In the genomic region with DNA sequence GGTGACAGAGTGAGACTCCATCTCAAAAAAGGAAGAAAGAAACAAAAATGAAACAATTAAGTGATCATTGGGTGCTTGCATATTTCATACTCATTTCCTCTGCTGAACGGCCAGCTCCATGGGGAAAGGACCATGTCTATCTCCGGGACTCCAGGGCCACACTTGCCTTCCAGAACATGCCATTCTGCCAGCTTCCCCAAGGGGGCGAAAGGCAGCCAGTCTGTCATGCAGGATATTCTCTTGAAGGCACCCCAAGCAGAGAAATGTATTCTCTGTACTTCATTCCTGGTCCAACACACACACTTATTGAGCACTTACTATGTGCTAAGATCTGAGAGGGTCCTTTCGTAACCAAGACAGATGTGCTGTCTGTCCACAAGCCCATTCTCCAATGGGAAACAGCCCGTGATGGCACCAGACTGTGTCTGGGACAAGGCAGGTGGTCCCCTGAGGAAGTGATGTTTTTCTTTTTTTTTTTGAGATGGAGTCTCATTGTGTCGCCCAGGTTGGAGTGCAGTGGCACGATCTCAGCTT, we compare ENCODE assay signal across 1 cellular context.
TF ChIP-seq lines count a peak whose summit lies in the region.

No MANE protein-coding gene starts in this region.

TF ChIP-seq in A549, 52 proteins besides CTCF, POLR2A, EP300 and RAD21 (continued from another document):
- TF ChIP-seq HMGXB4 (CRISPR knock-in tag; IDR thresholded peaks at IDR 0.05; ENCODE audit: borderline replicate concordance), result no peak
- TF ChIP-seq HOXA7 (CRISPR knock-in tag; IDR thresholded peaks at IDR 0.05), result no peak
- TF ChIP-seq MAZ (IDR thresholded peaks at IDR 0.05; ENCODE audit: borderline replicate concordance, low read depth, low read length), result no peak
- no peak for TF ChIP-seq GATA3 (IDR thresholded peaks at IDR 0.05; ENCODE audit: borderline replicate concordance)
- no peak for TF ChIP-seq PHF8 (IDR thresholded peaks at IDR 0.05; ENCODE audit: borderline replicate concordance, low read depth)
- TF ChIP-seq TFCP2L1 (CRISPR knock-in tag; IDR thresholded peaks at IDR 0.05), result no peak
- TF ChIP-seq NR3C1 (IDR thresholded peaks at IDR 0.05), result no peak
- TF ChIP-seq RCOR1 (IDR thresholded peaks at IDR 0.05; ENCODE audit: low read depth, low read length), result no peak
- TF ChIP-seq RARB (CRISPR knock-in tag; IDR thresholded peaks at IDR 0.05), result no peak
- no peak for TF ChIP-seq CBX2 (IDR thresholded peaks at IDR 0.05; ENCODE audit: borderline replicate concordance, low read depth)
- TF ChIP-seq SREBF2 (IDR thresholded peaks at IDR 0.05), result no peak
- no peak for TF ChIP-seq RFX5 (IDR thresholded peaks at IDR 0.05)
- no peak for TF ChIP-seq KDM1A (IDR thresholded peaks at IDR 0.05; ENCODE audit: low read depth)
- TF ChIP-seq BHLHE40 (IDR thresholded peaks at IDR 0.05; ENCODE audit: low read depth, low read length), result no peak
- TF ChIP-seq, protein P1, sequence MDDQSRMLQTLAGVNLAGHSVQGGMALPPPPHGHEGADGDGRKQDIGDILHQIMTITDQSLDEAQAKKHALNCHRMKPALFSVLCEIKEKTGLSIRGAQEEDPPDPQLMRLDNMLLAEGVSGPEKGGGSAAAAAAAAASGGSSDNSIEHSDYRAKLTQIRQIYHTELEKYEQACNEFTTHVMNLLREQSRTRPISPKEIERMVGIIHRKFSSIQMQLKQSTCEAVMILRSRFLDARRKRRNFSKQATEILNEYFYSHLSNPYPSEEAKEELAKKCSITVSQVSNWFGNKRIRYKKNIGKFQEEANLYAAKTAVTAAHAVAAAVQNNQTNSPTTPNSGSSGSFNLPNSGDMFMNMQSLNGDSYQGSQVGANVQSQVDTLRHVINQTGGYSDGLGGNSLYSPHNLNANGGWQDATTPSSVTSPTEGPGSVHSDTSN (IDR thresholded peaks at IDR 0.05), result no peak
- TF ChIP-seq ZNF302 (CRISPR knock-in tag; IDR thresholded peaks at IDR 0.05), result no peak
- TF ChIP-seq CBX8 (IDR thresholded peaks at IDR 0.05), result no peak
